ENCODE assay signal across 16 cellular contexts in the genomic region with DNA sequence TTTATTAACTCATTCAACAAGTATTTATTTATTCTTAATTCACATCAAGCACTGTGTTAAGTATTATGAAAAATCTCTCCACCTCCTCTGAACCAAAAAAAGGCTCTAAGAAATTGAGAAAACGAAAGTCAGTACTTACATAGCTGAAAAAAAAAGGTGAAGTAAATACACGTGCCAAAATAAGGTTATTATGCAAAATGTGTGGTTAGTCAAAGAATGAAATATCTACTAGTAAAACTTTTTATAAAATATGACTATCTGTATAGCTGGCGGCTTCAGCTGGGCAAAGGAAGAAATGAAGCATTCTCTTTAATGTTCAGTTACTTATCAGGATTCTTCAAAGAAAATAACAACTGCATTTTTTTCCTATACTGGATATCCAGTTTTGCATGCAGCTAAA. TPM values are rescaled to one million over a fixed set of nuclear protein-coding genes. Genes with fewer than 3 reads are reported as not detected.
DNase-seq lines count a peak whose midpoint lies in the region; ATAC-seq and TF ChIP-seq lines count a peak whose summit lies in the region.
"Had no signal": no experiment of that assay in that cellular context is flagged by ENCODE, and none has a peak within 500 bp of the region (broad histone marks: within the 10 kb centered on the region; RNA-seq: fewer than 3 reads in every experiment).

No MANE protein-coding gene starts in this region.

- no peak overlapping the region for H3K4me3 ChIP-seq in OCI-LY3 (ENCODE audit: low read length)

- no peaks in the 10 kb centered on the region for H3K9me3 ChIP-seq in OCI-LY3 (ENCODE audit: insufficient read depth, low read length)

- no peak overlapping the region for H3K9ac ChIP-seq in OCI-LY3 (ENCODE audit: low read length)

- peak; percentile 55 for ATAC-seq in GM18907 (IDR thresholded peaks at IDR 0.05; ENCODE audit: unreplicated experiment)
- peak; percentile 58 for ATAC-seq in GM21619 (IDR thresholded peaks at IDR 0.05; ENCODE audit: unreplicated experiment)
- peak; percentile 67 for ATAC-seq in HG03066 (IDR thresholded peaks at IDR 0.05; ENCODE audit: low read depth, unreplicated experiment)
- ATAC-seq in sciatic nerve, result no peak
- ATAC-seq: activated CD8-positive, alpha-beta T cell treated with anti-CD3 and anti-CD28 coated beads, Interleukin-2, amount 10 ng/mL, durations not matched to agents 7 days and 5 days; HepG2; stimulated activated memory B cell treated with anti-CD40 and anti-IgM and Interleukin-4, amounts not matched to agents 10 μg/mL and 1 μg/mL and 100 μg/mL, for 72 hours had no signal

- H3K79me2 ChIP-seq in OCI-LY3 (ENCODE audit: low read length), result no peaks in the 10 kb centered on the region

- no peak overlapping the region for H3K27ac ChIP-seq in OCI-LY3 (ENCODE audit: low read length)
- H3K27ac ChIP-seq: C4-2B had no signal

- intact Hi-C loops in sciatic nerve (cut with DNase I), result no loop called here

- DNase-seq in C1 segment of cervical spinal cord (lab: John Stamatoyannopoulos, UW) (no peak), sciatic nerve (ENCODE audit: low spot score) (no peak)
- DNase-seq in stimulated activated CD4-positive, alpha-beta T cell treated with anti-CD3 and anti-CD28 coated beads, Interleukin-1b, Interleukin-23, amount 100 ng/mL, for 48 hours, result no peak
- DNase-seq in activated CD4-positive, alpha-beta T cell treated with anti-CD3 and anti-CD28 coated beads, Interleukin-2, amount 50 U/mL, for 1 hour, result no peak
- DNase-seq: activated CD8-positive, alpha-beta T cell treated with anti-CD3 and anti-CD28 coated beads, Interleukin-2, amount 10 ng/mL, durations not matched to agents 7 days and 5 days; activated naive CD4-positive, alpha-beta T cell treated with anti-CD3 and anti-CD28 coated beads, Interleukin-2, amount 10 ng/mL, durations not matched to agents 7 days and 5 days; central memory CD4-positive, alpha-beta T cell; NCI-H1930; OCI-M1 had no signal

- no peak overlapping the region for H2AFZ ChIP-seq in OCI-LY3 (ENCODE audit: low read depth, low read length)

- TF ChIP-seq CTCF in OCI-LY3 (IDR thresholded peaks at IDR 0.05; ENCODE audit: low read depth, low read length), result no peak

- H3K4me2 ChIP-seq in OCI-LY3 (ENCODE audit: low read length), result 0 out of 2 replicates have a peak overlapping the region, but pooled peaks have one; percentile 1

- H3K27me3 ChIP-seq in OCI-LY3 (ENCODE audit: low read depth, low read length), result no peaks in the 10 kb centered on the region

- no peaks in the 10 kb centered on the region; the same call in 1 of the 2 replicates for H4K20me1 ChIP-seq in OCI-LY3 (ENCODE audit: insufficient read depth, low read length)

- peaks cover 31% of the 10 kb centered on the region for H3K36me3 ChIP-seq in OCI-LY3 (replicated peaks; ENCODE audit: low read depth, low read length)

- H3K4me1 ChIP-seq in OCI-LY3 (ENCODE audit: low read length), result peaks cover 10% of the 10 kb centered on the region

RNA-seq across cellular contexts. Expression of gene ZBTB41, which starts 19.1 kb away (rescaled TPM):
- 18.4 TPM for total RNA-seq in sciatic nerve

RNA-seq across cellular contexts. Expression of gene ASPM, which starts 35.5 kb away (rescaled TPM):
- total RNA-seq in sciatic nerve, result 0.45 TPM
